Comparison of ENCODE assay signal across 9 cellular contexts in the genomic region with DNA sequence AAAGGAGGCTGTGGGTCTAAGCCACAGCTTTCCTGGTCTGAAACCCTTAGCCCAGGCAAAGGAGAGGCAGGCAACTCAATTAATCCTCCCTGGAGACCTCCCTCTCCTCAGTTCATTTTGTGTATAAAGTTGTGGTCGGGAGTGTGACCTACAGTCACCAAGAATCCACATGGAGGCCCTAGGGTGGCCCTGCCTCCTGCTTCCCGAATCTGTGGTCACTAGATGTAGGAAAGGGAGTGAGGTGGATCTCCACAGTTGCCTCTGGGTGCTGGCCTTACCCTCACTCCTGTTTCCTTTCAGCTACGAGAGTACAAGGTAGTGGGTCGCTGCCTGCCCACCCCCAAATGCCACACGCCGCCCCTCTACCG. TPM values are rescaled to one million over a fixed set of nuclear protein-coding genes. Genes with fewer than 3 reads are reported as not detected.
DNase-seq lines count a peak whose midpoint lies in the region; ATAC-seq and TF ChIP-seq lines count a peak whose summit lies in the region.
"Had no signal": no experiment of that assay in that cellular context is flagged by ENCODE, and none has a peak within 500 bp of the region (broad histone marks: within the 10 kb centered on the region; RNA-seq: fewer than 3 reads in every experiment).

No MANE protein-coding gene starts in this region.

- H3K27ac ChIP-seq in liver (ENCODE audit: low read depth in 1 of 2, low read length in 2 of 2) (no peak overlapping the region), tibial nerve (peak overlapping the region in 2 of 4 donors; percentile 85 to 96)

- 57% methylated on average over 7 of the region's 7 CpGs for WGBS in liver
- 35 to 55% methylated on average over 7 of the region's 7 CpGs for WGBS in tibial nerve, 2 donors

- no peak for TF ChIP-seq POLR2A in tibial nerve (IDR thresholded peaks at IDR 0.05)

- H3K4me3 ChIP-seq in adipocyte (ENCODE audit: low read length) = peak overlapping the region; percentile 95
- peak overlapping the region; percentile 87 to 99 (median 91) for H3K4me3 ChIP-seq in liver (ENCODE audit: low read depth in 1 of 3, low read length in 3 of 3)
- H3K4me3 ChIP-seq in tibial nerve = peak overlapping the region; percentile 92 to 98 (median 96)

- H3K27me3 Mint-ChIP-seq in activated T-cell treated with anti-CD3 and anti-CD28 coated beads, Interleukin-2, amount 50 U/mL, for 4 hours (ENCODE audit: low read depth) = no peaks in the 10 kb centered on the region

- no peaks in the 10 kb centered on the region for H3K9me3 Mint-ChIP-seq in activated T-cell treated with anti-CD3 and anti-CD28 coated beads, Interleukin-2, amount 50 U/mL, for 4 hours

- TF ChIP-seq EP300 in tibial nerve (IDR thresholded peaks at IDR 0.05) = no peak

- peak overlapping the region; percentile 99 for H3K4me3 Mint-ChIP-seq in activated T-cell treated with anti-CD3 and anti-CD28 coated beads, Interleukin-2, amount 50 U/mL, for 4 hours

- TF ChIP-seq CTCF in liver (IDR thresholded peaks at IDR 0.05; ENCODE audit: low read depth, low read length, missing input control) (no peak), tibial nerve (IDR thresholded peaks at IDR 0.05) (no peak)

- H3K9ac ChIP-seq in adipocyte (ENCODE audit: low read length) (peak overlapping the region; percentile 99), liver (ENCODE audit: low read depth in 1 of 2, low read length in 2 of 2) (peak overlapping the region; percentile 83 to 93)

- ATAC-seq in activated T-cell treated with anti-CD3 and anti-CD28 coated beads, Interleukin-2, amount 50 U/mL, for 4 hours = no peak

- DNase-seq in activated T-cell treated with anti-CD3 and anti-CD28 coated beads, Interleukin-2, amount 50 U/mL, for 4 hours = no peak
- DNase-seq in activated T-cell treated with anti-CD3 and anti-CD28 coated beads for 4 hours = no peak
- no peak for DNase-seq in adipocyte (ENCODE audit: low read depth)
- DNase-seq in tibial nerve (ENCODE audit: low spot score in 2 of 2) = no peak
- no peak for DNase-seq in stimulated activated CD4-positive, alpha-beta T cell treated with anti-CD3 and anti-CD28 coated beads, Interleukin-2, amount 100 ng/mL, for 24 hours
- no peak for DNase-seq in NCI-H187 (lab: John Stamatoyannopoulos, UW)
- no peak for DNase-seq in NCI-H1048 (lab: John Stamatoyannopoulos, UW)
- DNase-seq: DMS79 had no signal

- no peaks in the 10 kb centered on the region for H3K27me3 ChIP-seq in adipocyte (replicated peaks; ENCODE audit: control insufficient read depth, insufficient read depth, low read length)
- no peaks in the 10 kb centered on the region for H3K27me3 ChIP-seq in liver (ENCODE audit: control insufficient read depth in 4 of 4, insufficient read depth in 4 of 4, low read length in 3 of 4)
- H3K27me3 ChIP-seq in tibial nerve = no peaks in the 10 kb centered on the region

- no peak for TF ChIP-seq RAD21 in liver (IDR thresholded peaks at IDR 0.05)

- peaks cover 47% of the 10 kb centered on the region for H3K36me3 Mint-ChIP-seq in activated T-cell treated with anti-CD3 and anti-CD28 coated beads, Interleukin-2, amount 50 U/mL, for 4 hours (ENCODE audit: insufficient read depth)

- H3K36me3 ChIP-seq in adipocyte (ENCODE audit: control insufficient read depth, insufficient read depth, low read length, severe bottlenecking) = peaks cover 43% of the 10 kb centered on the region
- H3K36me3 ChIP-seq in liver (ENCODE audit: control insufficient read depth in 4 of 4, insufficient read depth in 3 of 4, low read depth in 1 of 4, low read length in 3 of 4) = peaks cover 17 to 31% (median 25%) of the 10 kb centered on the region in 4 donors
- H3K36me3 ChIP-seq in tibial nerve = peaks cover 9 to 52% (median 24%) of the 10 kb centered on the region in 3 donors

- peaks cover 33% of the 10 kb centered on the region for H3K4me1 Mint-ChIP-seq in activated T-cell treated with anti-CD3 and anti-CD28 coated beads, Interleukin-2, amount 50 U/mL, for 4 hours (ENCODE audit: low read depth)

- no peaks in the 10 kb centered on the region for H3K9me3 ChIP-seq in adipocyte (ENCODE audit: control insufficient read depth, low read length)
- H3K9me3 ChIP-seq in liver (ENCODE audit: control insufficient read depth in 4 of 4, low read length in 3 of 4) = no peaks in the 10 kb centered on the region
- no peaks in the 10 kb centered on the region for H3K9me3 ChIP-seq in tibial nerve

- peaks cover 17% of the 10 kb centered on the region for H3K4me1 ChIP-seq in adipocyte (ENCODE audit: control insufficient read depth, insufficient read depth, low read length)
- H3K4me1 ChIP-seq in liver (ENCODE audit: control insufficient read depth in 4 of 4, insufficient read depth in 4 of 4, low read length in 3 of 4) = peaks cover 3 to 18% (median 13%) of the 10 kb centered on the region in 4 donors
- peaks cover 0 to 24% (median 16%) of the 10 kb centered on the region in 4 donors for H3K4me1 ChIP-seq in tibial nerve

TF ChIP-seq in liver, 16 proteins besides CTCF, POLR2A, EP300 and RAD21:
- TF ChIP-seq GABPA (IDR thresholded peaks at IDR 0.05 in 1 of 2, conservative IDR thresholded peaks at IDR 0.05 in 1 of 2) (no peak), ATF3 (IDR thresholded peaks at IDR 0.05) (no peak), SP1 (IDR thresholded peaks at IDR 0.05) (no peak), NR2F2 (IDR thresholded peaks at IDR 0.05) (no peak), REST (IDR thresholded peaks at IDR 0.05) (no peak), HNF4A (conservative IDR thresholded peaks at IDR 0.05) (no peak)

RNA-seq across cellular contexts. Expression of gene RPL18A, which starts 1.3 kb away (rescaled TPM):
- total RNA-seq in activated T-cell treated with anti-CD3 and anti-CD28 coated beads, Interleukin-2, amount 50 U/mL, for 4 hours = 1,000 to 10,000 TPM; 4,001 to 4,060 (median 4,048) TPM
- total RNA-seq in liver (100 to 1,000 TPM; 452 to 468 TPM), tibial nerve (1,000 to 10,000 TPM; 1,544 to 1,849 (median 1,738) TPM)
- polyA plus RNA-seq in liver = 100 to 1,000 TPM; 487 to 870 TPM

RNA-seq across cellular contexts. Expression of gene SLC5A5, which starts 10.8 kb away (rescaled TPM):
- 1 to 10 TPM in 2 of 3 donors, under 1 TPM in 1; 0.98 to 1.6 (median 1.1) TPM for total RNA-seq in activated T-cell treated with anti-CD3 and anti-CD28 coated beads, Interleukin-2, amount 50 U/mL, for 4 hours
- total RNA-seq in liver = under 1 TPM in 1 of 2 donors, not detected in 1; 0.09 TPM
- not detected for polyA plus RNA-seq in liver
- not detected for total RNA-seq in tibial nerve

RNA-seq across cellular contexts. Expression of gene JAK3, which starts 13.2 kb away (rescaled TPM):
- total RNA-seq in activated T-cell treated with anti-CD3 and anti-CD28 coated beads, Interleukin-2, amount 50 U/mL, for 4 hours = 100 to 1,000 TPM; 181 to 220 (median 189) TPM
- 1 to 10 TPM; 4.4 to 7.1 TPM for total RNA-seq in liver
- polyA plus RNA-seq in liver = 1 to 10 TPM in 1 of 2 donors, under 1 TPM in 1; 0.87 to 1.7 TPM
- total RNA-seq in tibial nerve = 10 to 100 TPM in 2 of 4 donors, 1 to 10 TPM in 2; 1.9 to 18.0 (median 8.3) TPM

RNA-seq across cellular contexts. Expression of gene INSL3, which starts 39.7 kb away (rescaled TPM):
- 1 to 10 TPM; 8.1 to 9.4 (median 9.1) TPM for total RNA-seq in activated T-cell treated with anti-CD3 and anti-CD28 coated beads, Interleukin-2, amount 50 U/mL, for 4 hours
- not detected for total RNA-seq in liver
- polyA plus RNA-seq in liver = under 1 TPM in 1 of 2 donors, not detected in 1; 0.22 TPM
- not detected for total RNA-seq in tibial nerve

Comparison
In these comparisons a context has a peak if more than half of its experiments do, and no peak if none do; other contexts are left out.
1. RNA of gene JAK3, which starts 13.2 kb away (total RNA-seq): 181 to 220 TPM in activated T-cell treated with anti-CD3 and anti-CD28 coated beads, Interleukin-2, amount 50 U/mL, for 4 hours; 1.9 to 18.0 TPM in tibial nerve and 4.4 to 7.1 TPM in liver; every median in the first group is over 4 times any median in the second.
2. Peak in every context shown above with its lines, with median percentiles within 50 percentile points of each other: H3K4me3 ChIP-seq.